ENCODE assay signal across 10 cellular contexts in genomic region chr12:107364875-107365518, GRCh38.
"Had no signal": no experiment of that assay in that cellular context is flagged by ENCODE, and none has a peak within 500 bp of the region (broad histone marks: within the 10 kb centered on the region; RNA-seq: fewer than 3 reads in every experiment).

No MANE protein-coding gene starts in this region.

- ATAC-seq: GM23338, HCT116 had no signal

- H2AFZ ChIP-seq: GM23338 had no signal

- H3K27ac ChIP-seq: HL-60 had no signal

- DNase-seq: H9, HFFc6, KG1 had no signal

- H3K27ac Mint-ChIP-seq: GM23338, H9, HFFc6, IgD-negative memory B cell had no signal

- H3K4me1 Mint-ChIP-seq: GM23338 had no signal

- FAIRE-seq: H1, H54, HTR-8/SVneo had no signal

- H3K4me3 Mint-ChIP-seq: GM23338, H9, HFFc6, IgD-negative memory B cell had no signal

- H3K4me2 ChIP-seq: GM23338 had no signal

- H3K4me3 ChIP-seq: GM23338 had no signal
